ENCODE assay signal across 27 cellular contexts in the genomic region with DNA sequence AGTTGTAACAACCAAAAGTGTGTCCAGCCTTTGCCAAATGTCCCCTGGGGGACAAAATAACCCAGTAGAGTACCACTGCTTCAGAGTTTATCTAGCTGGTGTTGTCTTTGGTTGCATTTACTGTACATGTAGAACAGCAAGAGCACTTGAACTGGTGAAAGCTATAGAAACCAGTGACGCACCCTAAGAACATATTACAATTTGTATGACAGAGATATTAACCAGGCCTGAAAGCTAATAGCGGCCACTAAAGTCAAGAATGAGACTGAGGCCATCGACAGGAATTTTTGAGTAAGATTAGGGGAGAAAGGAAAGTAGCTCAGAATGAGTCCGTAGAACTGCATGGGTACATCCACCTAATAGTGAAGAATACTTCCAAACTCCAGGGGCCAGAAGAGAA.
"Had no signal": no experiment of that assay in that cellular context is flagged by ENCODE, and none has a peak within 500 bp of the region (broad histone marks: within the 10 kb centered on the region; RNA-seq: fewer than 3 reads in every experiment).

No MANE protein-coding gene starts in this region.

- ATAC-seq: natural killer cell treated with Interleukin-12 subunit alpha and Interleukin-12 subunit beta and Interleukin-15 and Interleukin-18, amount 100 ng/mL, for 72 hours; psoas muscle; right cardiac atrium; right lobe of liver; stimulated activated effector memory CD8-positive, alpha-beta T cell treated with anti-CD3 and anti-CD28 coated beads, Interleukin-12 subunit alpha, Interleukin-12 subunit beta, amount 100 ng/mL, for 72 hours; stimulated activated naive B cell treated with anti-CD40 and anti-IgM and Interleukin-4, amounts not matched to agents 10 μg/mL and 1 μg/mL and 100 μg/mL, for 72 hours had no signal

- H3K4me1 Mint-ChIP-seq: neural progenitor cell; stimulated activated effector memory CD8-positive, alpha-beta T cell treated with anti-CD3 and anti-CD28 coated beads, Interleukin-12 subunit alpha, Interleukin-12 subunit beta, amount 100 ng/mL, for 72 hours; stimulated activated naive B cell treated with anti-CD40 and anti-IgM and Interleukin-4, amounts not matched to agents 10 μg/mL and 1 μg/mL and 100 μg/mL, for 72 hours had no signal

- H3K27me3 ChIP-seq: neural progenitor cell, ovary, right lobe of liver, sigmoid colon, stomach, thyroid gland, tibial nerve, upper lobe of left lung, vagina had no signal

- H3K4me1 ChIP-seq: neural progenitor cell, parathyroid adenoma, psoas muscle, right lobe of liver, sigmoid colon, stomach, thyroid gland, tibial nerve, upper lobe of left lung, vagina had no signal

- H3K36me3 Mint-ChIP-seq: neural progenitor cell; stimulated activated effector memory CD8-positive, alpha-beta T cell treated with anti-CD3 and anti-CD28 coated beads, Interleukin-12 subunit alpha, Interleukin-12 subunit beta, amount 100 ng/mL, for 72 hours had no signal

- H3K4me3 Mint-ChIP-seq: natural killer cell treated with Interleukin-12 subunit alpha and Interleukin-12 subunit beta and Interleukin-15 and Interleukin-18, amount 100 ng/mL, for 72 hours; neural progenitor cell; stimulated activated effector memory CD8-positive, alpha-beta T cell treated with anti-CD3 and anti-CD28 coated beads, Interleukin-12 subunit alpha, Interleukin-12 subunit beta, amount 100 ng/mL, for 72 hours; stimulated activated naive B cell treated with anti-CD40 and anti-IgM and Interleukin-4, amounts not matched to agents 10 μg/mL and 1 μg/mL and 100 μg/mL, for 72 hours; stimulated activated naive CD8-positive, alpha-beta T cell treated with anti-CD3 and anti-CD28 coated beads, Interleukin-15, Interleukin-2, amounts not matched to agents 100 ng/mL and 50 ng/mL, for 24 hours had no signal

- H3K36me3 ChIP-seq: neural progenitor cell, ovary, right lobe of liver, sigmoid colon, stomach, thoracic aorta, thyroid gland, tibial nerve, upper lobe of left lung, vagina had no signal

- DNase-seq: occipital lobe; ovary; posterior cingulate gyrus; psoas muscle; right cardiac atrium; sigmoid colon; small intestine; stimulated activated CD4-positive, alpha-beta T cell treated with anti-CD3 and anti-CD28 coated beads, Interleukin-15, amount 100 ng/mL, for 24 hours; stimulated activated CD4-positive, alpha-beta T cell treated with anti-CD3 and anti-CD28 coated beads, Interleukin-2, amount 100 ng/mL, for 24 hours; stimulated activated CD4-positive, alpha-beta T cell treated with anti-CD3 and anti-CD28 coated beads, Interleukin-2, amount 100 ng/mL, for 48 hours; stimulated activated CD4-positive, alpha-beta T cell treated with anti-CD3 and anti-CD28 coated beads, Interleukin-4, amount 100 ng/mL, for 24 hours; stimulated activated naive B cell treated with anti-CD40 and anti-IgM and Interleukin-4, amounts not matched to agents 10 μg/mL and 1 μg/mL and 100 μg/mL, for 72 hours; stimulated activated naive CD4-positive, alpha-beta T cell treated with Interleukin-2 at 50 U/mL for 16 hours; stomach; thyroid gland; trophoblast cell; upper lobe of left lung had no signal

- H3K27ac Mint-ChIP-seq: natural killer cell treated with Interleukin-12 subunit alpha and Interleukin-12 subunit beta and Interleukin-15 and Interleukin-18, amount 100 ng/mL, for 72 hours; neural progenitor cell; progenitor cell of endocrine pancreas; stimulated activated effector memory CD8-positive, alpha-beta T cell treated with anti-CD3 and anti-CD28 coated beads, Interleukin-12 subunit alpha, Interleukin-12 subunit beta, amount 100 ng/mL, for 72 hours; stimulated activated naive B cell treated with anti-CD40 and anti-IgM and Interleukin-4, amounts not matched to agents 10 μg/mL and 1 μg/mL and 100 μg/mL, for 72 hours; stimulated activated naive CD8-positive, alpha-beta T cell treated with anti-CD3 and anti-CD28 coated beads, Interleukin-15, Interleukin-2, amounts not matched to agents 100 ng/mL and 50 ng/mL, for 24 hours had no signal

- H3K4me3 ChIP-seq: neural progenitor cell, ovary, psoas muscle, right lobe of liver, sigmoid colon, stomach, thoracic aorta, thyroid gland, upper lobe of left lung, vagina had no signal

- H3K27me3 Mint-ChIP-seq: natural killer cell treated with Interleukin-12 subunit alpha and Interleukin-12 subunit beta and Interleukin-15 and Interleukin-18, amount 100 ng/mL, for 72 hours; progenitor cell of endocrine pancreas; stimulated activated naive CD8-positive, alpha-beta T cell treated with anti-CD3 and anti-CD28 coated beads, Interleukin-15, Interleukin-2, amounts not matched to agents 100 ng/mL and 50 ng/mL, for 24 hours had no signal

- H3K9me3 ChIP-seq: ovary, right lobe of liver, sigmoid colon, thoracic aorta, thyroid gland, tibial nerve, upper lobe of left lung, vagina had no signal

- H3K27ac ChIP-seq: neural progenitor cell, ovary, parathyroid adenoma, psoas muscle, right lobe of liver, sigmoid colon, stomach, thoracic aorta, thyroid gland, tibial nerve, upper lobe of left lung, vagina had no signal
